ENCODE assay signal across 1 cellular context in the genomic region with DNA sequence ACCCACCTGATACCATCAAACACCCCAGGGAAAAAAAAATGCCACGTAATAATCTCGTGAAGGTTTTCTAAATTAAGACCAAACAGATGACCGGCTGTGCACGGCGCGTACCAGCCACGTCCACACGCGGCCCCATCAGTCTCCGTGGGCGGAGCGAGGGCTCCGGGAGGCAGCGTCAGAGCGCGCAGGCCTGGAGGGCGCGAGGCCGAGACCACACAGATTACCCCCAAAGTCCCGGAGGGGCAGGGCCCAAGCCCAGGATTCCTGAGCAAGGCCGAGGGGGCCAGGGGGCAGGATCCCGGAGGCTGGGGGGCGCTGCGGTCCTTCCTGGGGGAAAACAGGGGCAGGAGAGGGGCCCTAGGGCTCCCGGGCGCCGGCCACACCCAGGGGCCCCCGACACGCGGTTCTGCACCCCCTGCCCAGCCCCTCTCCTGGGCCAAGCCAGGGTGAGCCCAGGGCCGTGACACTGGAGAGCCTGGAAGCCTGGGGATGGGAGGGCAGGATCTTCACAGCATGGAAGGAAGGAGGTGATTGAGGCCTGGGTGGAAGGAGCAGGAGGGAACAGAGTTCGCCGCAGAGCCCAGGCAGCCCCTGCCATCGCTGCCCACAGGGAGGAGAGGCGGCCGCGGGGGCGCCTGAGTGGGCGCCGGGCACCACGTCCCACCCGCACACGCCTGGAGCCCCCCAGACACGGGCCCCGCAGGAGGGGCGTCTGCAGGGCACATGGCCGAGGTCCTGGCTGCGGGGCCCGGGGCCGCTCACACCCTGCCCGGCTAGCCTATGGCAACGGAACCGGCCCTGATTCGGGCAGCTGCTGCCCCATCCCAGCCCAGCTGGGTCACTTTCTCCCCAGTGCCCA.
TF ChIP-seq lines count a peak whose summit lies in the region.

No MANE protein-coding gene starts in this region.

TF ChIP-seq in HepG2, 621 proteins besides CTCF, POLR2A, EP300 and RAD21 (continued from another document):
- TF ChIP-seq ZNF510 (CRISPR knock-in tag; IDR thresholded peaks at IDR 0.05; ENCODE audit: low read depth) = no peak
- TF ChIP-seq REL (CRISPR knock-in tag; conservative IDR thresholded peaks at IDR 0.05) = no peak
- no peak for TF ChIP-seq ZNF772 (CRISPR knock-in tag; IDR thresholded peaks at IDR 0.05)
- TF ChIP-seq, protein P1, sequence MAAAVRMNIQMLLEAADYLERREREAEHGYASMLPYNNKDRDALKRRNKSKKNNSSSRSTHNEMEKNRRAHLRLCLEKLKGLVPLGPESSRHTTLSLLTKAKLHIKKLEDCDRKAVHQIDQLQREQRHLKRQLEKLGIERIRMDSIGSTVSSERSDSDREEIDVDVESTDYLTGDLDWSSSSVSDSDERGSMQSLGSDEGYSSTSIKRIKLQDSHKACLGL (CRISPR knock-in tag; IDR thresholded peaks at IDR 0.05) = no peak
- TF ChIP-seq ZSCAN9 (CRISPR knock-in tag; IDR thresholded peaks at IDR 0.05; ENCODE audit: borderline replicate concordance) = no peak
- TF ChIP-seq ZBTB20 (CRISPR knock-in tag; IDR thresholded peaks at IDR 0.05; ENCODE audit: borderline replicate concordance, low read depth) = no peak
- TF ChIP-seq, protein P2, sequence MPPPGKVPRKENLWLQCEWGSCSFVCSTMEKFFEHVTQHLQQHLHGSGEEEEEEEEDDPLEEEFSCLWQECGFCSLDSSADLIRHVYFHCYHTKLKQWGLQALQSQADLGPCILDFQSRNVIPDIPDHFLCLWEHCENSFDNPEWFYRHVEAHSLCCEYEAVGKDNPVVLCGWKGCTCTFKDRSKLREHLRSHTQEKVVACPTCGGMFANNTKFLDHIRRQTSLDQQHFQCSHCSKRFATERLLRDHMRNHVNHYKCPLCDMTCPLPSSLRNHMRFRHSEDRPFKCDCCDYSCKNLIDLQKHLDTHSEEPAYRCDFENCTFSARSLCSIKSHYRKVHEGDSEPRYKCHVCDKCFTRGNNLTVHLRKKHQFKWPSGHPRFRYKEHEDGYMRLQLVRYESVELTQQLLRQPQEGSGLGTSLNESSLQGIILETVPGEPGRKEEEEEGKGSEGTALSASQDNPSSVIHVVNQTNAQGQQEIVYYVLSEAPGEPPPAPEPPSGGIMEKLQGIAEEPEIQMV (CRISPR knock-in tag; IDR thresholded peaks at IDR 0.05; ENCODE audit: low read depth) = no peak
- TF ChIP-seq ZNF816 (CRISPR knock-in tag; IDR thresholded peaks at IDR 0.05; ENCODE audit: borderline replicate concordance) = no peak
- TF ChIP-seq FOXO1 (CRISPR knock-in tag; IDR thresholded peaks at IDR 0.05) = no peak
- no peak for TF ChIP-seq TMF1 (CRISPR knock-in tag; IDR thresholded peaks at IDR 0.05; ENCODE audit: low read depth)
- TF ChIP-seq GPBP1L1 (CRISPR knock-in tag; IDR thresholded peaks at IDR 0.05) = no peak
- no peak for TF ChIP-seq BRD4 (CRISPR knock-in tag; IDR thresholded peaks at IDR 0.05)
- no peak for TF ChIP-seq NPAS2 (CRISPR knock-in tag; IDR thresholded peaks at IDR 0.05; ENCODE audit: borderline replicate concordance)
